ENCODE assay signal across 11 cellular contexts in genomic region chr14:85534435-85534834, GRCh38. TPM values are rescaled to one million over a fixed set of nuclear protein-coding genes. Genes with fewer than 3 reads are reported as not detected.
DNase-seq lines count a peak whose midpoint lies in the region; ATAC-seq, FAIRE-seq and TF ChIP-seq lines count a peak whose summit lies in the region.
"Had no signal": no experiment of that assay in that cellular context is flagged by ENCODE, and none has a peak within 500 bp of the region (broad histone marks: within the 10 kb centered on the region; RNA-seq: fewer than 3 reads in every experiment).

No MANE protein-coding gene starts in this region.

- intact Hi-C loops in pancreas (cut with DNase I) (loop anchor here in 1 of 3 donors (5.0 kb wide), 1 partner anchor 62 kb away; no protein-coding TSS in a partner anchor), mucosa of descending colon (cut with DNase I, micrococcal nuclease) (no loop called here)

- peaks cover 51% of the 10 kb centered on the region for H3K27me3 Mint-ChIP-seq in T-helper 17 cell

- peaks cover 12% of the 10 kb centered on the region; the same call in 1 of the 2 replicates for H3K4me1 ChIP-seq in ES-I3 (ENCODE audit: insufficient read depth, low read length)
- peaks cover 0 to 6% (median 0%) of the 10 kb centered on the region in 3 donors for H3K4me1 ChIP-seq in pancreas
- no peaks in the 10 kb centered on the region for H3K4me1 ChIP-seq in mucosa of descending colon (ENCODE audit: low read depth)

- H3K4me1 Mint-ChIP-seq in T-helper 17 cell = peaks cover 8% of the 10 kb centered on the region

- no peak for FAIRE-seq in pancreas (lab: Jason Lieb, UNC)

- H3K4me3 ChIP-seq in fibroblast of the aortic adventitia (ENCODE audit: low read depth, low read length) (peak overlapping the region; percentile 92), pancreas (peak overlapping the region; percentile 61 to 82 (median 68)), mucosa of descending colon (no peak overlapping the region)

- peaks cover 3% of the 10 kb centered on the region for H3K36me3 Mint-ChIP-seq in T-helper 17 cell (ENCODE audit: low read depth)

- no peaks in the 10 kb centered on the region for H3K27me3 ChIP-seq in pancreas

- DNase-seq in RWPE1 (ENCODE audit: low spot score) (peak; percentile 14), fibroblast of the aortic adventitia (ENCODE audit: low read depth) (no peak), pancreas (peak in 3 of 6 donors; percentile 13 to 32 (median 30)), mucosa of descending colon (no peak), T-helper 17 cell (no peak), 8988T (no peak)
- DNase-seq in activated naive CD4-positive, alpha-beta T cell (lab: John Stamatoyannopoulos, UW) = no peak
- DNase-seq: activated CD8-positive, alpha-beta memory T cell treated with anti-CD3 and anti-CD28 coated beads, Interleukin-2, amount 50 U/mL, for 48 hours; GF-D8; NCI-H2029 had no signal

- H3K36me3 ChIP-seq in ES-I3 (ENCODE audit: insufficient read depth, low read length) (no peaks in the 10 kb centered on the region), pancreas (no peaks in the 10 kb centered on the region), mucosa of descending colon (ENCODE audit: low read depth) (no peaks in the 10 kb centered on the region)

- H3K27ac Mint-ChIP-seq in T-helper 17 cell = no peak overlapping the region

- TF ChIP-seq CTCF in RWPE1 (conservative IDR thresholded peaks at IDR 0.05; ENCODE audit: low read depth) (no peak), fibroblast of the aortic adventitia (IDR thresholded peaks at IDR 0.05; ENCODE audit: insufficient read depth, low read length) (no peak), pancreas (IDR thresholded peaks at IDR 0.05) (no peak), mucosa of descending colon (IDR thresholded peaks at IDR 0.05) (no peak)

- POLR2A ChIA-PET in RWPE1 (lab: Yijun Ruan, JAX; ENCODE audit: low non-redundant PET) = no interaction called here

- peak overlapping the region; percentile 71 for H3K9ac ChIP-seq in ES-I3 (ENCODE audit: low read depth, low read length)

- no peak overlapping the region for H3K4me3 Mint-ChIP-seq in T-helper 17 cell

- H3K27ac ChIP-seq in RWPE1 = peak overlapping the region; percentile 99
- peak overlapping the region in 3 of 4 donors; percentile 74 to 96 (median 91) for H3K27ac ChIP-seq in pancreas

- WGBS in pancreas, 2 donors = 1 to 2% methylated on average over 17 of the region's 17 CpGs

- CTCF ChIA-PET in RWPE1 (lab: Yijun Ruan, JAX) = interaction anchor here (0.6 to 0.7 kb wide), 3 partner anchors 19 to 671 kb away, joined by 3 read pairs; no protein-coding TSS in a partner anchor

- ATAC-seq in pancreas = no peak
- no peak for ATAC-seq in mucosa of descending colon
- no peak for ATAC-seq in T-helper 17 cell

- H3K9me3 ChIP-seq in ES-I3 (ENCODE audit: control insufficient read depth, insufficient read depth, low read length) = no peaks in the 10 kb centered on the region
- no peaks in the 10 kb centered on the region for H3K9me3 ChIP-seq in pancreas
- no peaks in the 10 kb centered on the region for H3K9me3 ChIP-seq in mucosa of descending colon
- H3K9me3 ChIP-seq in T-helper 17 cell (ENCODE audit: control insufficient read depth, low read length, poor library complexity, severe bottlenecking) = peaks cover 4% of the 10 kb centered on the region

RNA-seq across cellular contexts. Expression of gene FLRT2, which starts 4.5 kb away (rescaled TPM):
- total RNA-seq in fibroblast of the aortic adventitia (ENCODE audit: low replicate concordance) (48.6 and 72.3 TPM in 2 replicates), pancreas (100 to 1,000 TPM in 3 of 6 donors, 10 to 100 TPM in 3; 62.8 to 229 (median 91.7) TPM), mucosa of descending colon (10 to 100 TPM in 1 of 3 donors, 1 to 10 TPM in 2; 4.9 to 14.6 (median 7.1) TPM), T-helper 17 cell (not detected)
- polyA plus RNA-seq in pancreas = 100 to 1,000 TPM; 119 to 125 TPM

Comparison
In these comparisons a context has a peak if more than half of its experiments do, and no peak if none do; other contexts are left out.
1. RNA of gene FLRT2, which starts 4.5 kb away (total RNA-seq): 62.8 to 229 TPM in pancreas, 48.6 to 72.3 TPM in fibroblast of the aortic adventitia and 4.9 to 14.6 TPM in mucosa of descending colon; not detected in T-helper 17 cell; every median in the first group is over 4 times any median in the second.